In the genomic region with DNA sequence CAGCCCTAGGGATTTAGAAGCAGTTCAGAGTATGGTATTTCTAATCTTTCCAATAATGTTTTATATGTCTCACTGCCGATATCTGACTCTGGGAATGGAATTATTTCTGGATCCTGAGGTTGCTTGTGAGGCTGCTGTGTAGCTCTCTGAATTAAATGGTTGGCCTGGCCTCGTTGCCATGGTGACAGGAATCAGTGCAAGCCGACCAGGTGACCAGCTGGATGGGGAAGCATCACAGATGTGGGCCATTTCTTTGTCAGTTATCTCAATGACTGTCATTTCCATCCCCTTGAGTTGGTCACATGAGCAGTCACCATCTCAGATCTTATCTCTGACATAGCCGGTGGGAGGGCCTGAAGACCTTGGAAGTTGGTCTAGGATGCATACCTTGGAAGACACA, we compare ENCODE assay signal across 22 cellular contexts.
DNase-seq lines count a peak whose midpoint lies in the region; ATAC-seq and TF ChIP-seq lines count a peak whose summit lies in the region.
"Had no signal": no experiment of that assay in that cellular context is flagged by ENCODE, and none has a peak within 500 bp of the region (broad histone marks: within the 10 kb centered on the region; RNA-seq: fewer than 3 reads in every experiment).

No MANE protein-coding gene starts in this region.

- H3K79me2 ChIP-seq in GM23338 (replicated peaks; ENCODE audit: insufficient read depth) (no peaks in the 10 kb centered on the region), neural progenitor cell (ENCODE audit: low read depth) (no peaks in the 10 kb centered on the region)

- H3F3A ChIP-seq in GM23338 (replicated peaks; ENCODE audit: low read depth) (no peaks in the 10 kb centered on the region), neural progenitor cell (ENCODE audit: low read depth) (no peaks in the 10 kb centered on the region)

- DNase-seq in GM23338 (ENCODE audit: low spot score) (peak; percentile 17), NCI-H1417 treated with DMSO at 0.1 percent for 48 hours (lab: John Stamatoyannopoulos, UW) (peak; percentile 8), SK-N-DZ (ENCODE audit: low spot score) (peak; percentile 83), neural progenitor cell (ENCODE audit: low spot score) (peak; percentile 57), UCSD-AML1 (lab: John Stamatoyannopoulos, UW; ENCODE audit: unreplicated experiment) (no peak), NCI-H2081 (lab: John Stamatoyannopoulos, UW) (no peak)
- DNase-seq in activated CD8-positive, alpha-beta memory T cell treated with anti-CD3 and anti-CD28 coated beads, Interleukin-2, amount 50 U/mL, for 4 hours: no peak
- DNase-seq: activated CD4-positive, CD25-positive, alpha-beta regulatory T cell treated with anti-CD3 and anti-CD28 coated beads, Interleukin-2, amount 50 U/mL, for 72 hours; activated CD8-positive, alpha-beta memory T cell treated with anti-CD3 and anti-CD28 coated beads for 24 hours; activated naive CD4-positive, alpha-beta T cell treated with anti-CD3 and anti-CD28 coated beads, Interleukin-2, amount 10 ng/mL, durations not matched to agents 7 days and 5 days; activated T-cell treated with anti-CD3 and anti-CD28 coated beads, Interleukin-2, amount 50 U/mL, for 72 hours; GF-D8; left colon; natural killer cell; NCI-H146; RPMI8226; stimulated activated CD8-positive, alpha-beta memory T cell treated with anti-CD3 and anti-CD28 coated beads, Interleukin-4, amount 100 ng/mL, for 48 hours had no signal

- H2AFZ ChIP-seq in GM23338 (no peak overlapping the region), neural progenitor cell (replicated peaks) (no peak overlapping the region)

- ATAC-seq in GM23338: no peak
- ATAC-seq: activated T-cell treated with anti-CD3 and anti-CD28 coated beads, Interleukin-2, amount 50 U/mL, for 72 hours; left colon; natural killer cell had no signal

- H3K27me3 ChIP-seq in GM23338 (ENCODE audit: insufficient read depth) (no peaks in the 10 kb centered on the region), neural progenitor cell (no peaks in the 10 kb centered on the region)

- H3K4me2 ChIP-seq in GM23338 (no peak overlapping the region), neural progenitor cell (no peak overlapping the region)

- no peak overlapping the region for H3K9ac ChIP-seq in neural progenitor cell

- H3K9me3 Mint-ChIP-seq in GM23338: no peaks in the 10 kb centered on the region
- H3K9me3 Mint-ChIP-seq in neural progenitor cell: no peaks in the 10 kb centered on the region
- H3K9me3 Mint-ChIP-seq: activated naive CD4-positive, alpha-beta T cell treated with anti-CD3 and anti-CD28 coated beads, Interleukin-2, amount 10 ng/mL, durations not matched to agents 7 days and 5 days; activated T-cell treated with anti-CD3 and anti-CD28 coated beads, Interleukin-2, amount 50 U/mL, for 72 hours; CD14-positive monocyte; mesothelial cell of epicardium; natural killer cell had no signal

- no peaks in the 10 kb centered on the region for H3K9me2 ChIP-seq in GM23338 (ENCODE audit: insufficient read depth)

- TF ChIP-seq CTCF in GM23338 (conservative IDR thresholded peaks at IDR 0.05; ENCODE audit: low read depth in 2 of 2) (no peak), neural progenitor cell (IDR thresholded peaks at IDR 0.05) (no peak)

- H3K36me3 Mint-ChIP-seq in GM23338 (ENCODE audit: low read depth) (no peaks in the 10 kb centered on the region), neural progenitor cell (no peaks in the 10 kb centered on the region)
- H3K36me3 Mint-ChIP-seq: activated naive CD4-positive, alpha-beta T cell treated with anti-CD3 and anti-CD28 coated beads, Interleukin-2, amount 10 ng/mL, durations not matched to agents 7 days and 5 days; CD14-positive monocyte; mesothelial cell of epicardium; natural killer cell had no signal

- H3K27ac ChIP-seq in GM23338 (ENCODE audit: low read depth): no peak overlapping the region
- H3K27ac ChIP-seq in neural progenitor cell: no peak overlapping the region
- H3K27ac ChIP-seq: dorsolateral prefrontal cortex, SK-N-MC had no signal

- H3K27me3 Mint-ChIP-seq in GM23338 (ENCODE audit: insufficient read depth, low read depth, poor library complexity) (peaks cover 3% of the 10 kb centered on the region), neural progenitor cell (ENCODE audit: insufficient read depth, low read depth) (peaks cover 8% of the 10 kb centered on the region)
- H3K27me3 Mint-ChIP-seq: activated naive CD4-positive, alpha-beta T cell treated with anti-CD3 and anti-CD28 coated beads, Interleukin-2, amount 10 ng/mL, durations not matched to agents 7 days and 5 days had no signal

- H3K4me3 Mint-ChIP-seq in GM23338 (no peak overlapping the region), neural progenitor cell (no peak overlapping the region)
- H3K4me3 Mint-ChIP-seq: activated naive CD4-positive, alpha-beta T cell treated with anti-CD3 and anti-CD28 coated beads, Interleukin-2, amount 10 ng/mL, durations not matched to agents 7 days and 5 days; activated T-cell treated with anti-CD3 and anti-CD28 coated beads, Interleukin-2, amount 50 U/mL, for 72 hours; CD14-positive monocyte; mesothelial cell of epicardium; natural killer cell had no signal

- no peaks in the 10 kb centered on the region for H3K9me3 ChIP-seq in neural progenitor cell (ENCODE audit: low read depth)
- H3K9me3 ChIP-seq: HAP-1 had no signal

- no peaks in the 10 kb centered on the region for H3K4me1 ChIP-seq in GM23338 (ENCODE audit: insufficient read depth)
- H3K4me1 ChIP-seq in neural progenitor cell: no peaks in the 10 kb centered on the region
- H3K4me1 ChIP-seq: HAP-1 had no signal

- H3K4me3 ChIP-seq in GM23338: no peak overlapping the region
- H3K4me3 ChIP-seq in neural progenitor cell: no peak overlapping the region
- H3K4me3 ChIP-seq: dorsolateral prefrontal cortex, HAP-1, SK-N-MC had no signal

- H3K36me3 ChIP-seq in GM23338 (ENCODE audit: insufficient read depth) (no peaks in the 10 kb centered on the region), neural progenitor cell (no peaks in the 10 kb centered on the region)
- H3K36me3 ChIP-seq: HAP-1 had no signal

- H4K20me1 ChIP-seq in GM23338 (replicated peaks; ENCODE audit: insufficient read depth) (no peaks in the 10 kb centered on the region), neural progenitor cell (ENCODE audit: low read depth) (no peaks in the 10 kb centered on the region)

- H3K27ac Mint-ChIP-seq in GM23338: no peak overlapping the region
- H3K27ac Mint-ChIP-seq in neural progenitor cell: no peak overlapping the region
- H3K27ac Mint-ChIP-seq: activated naive CD4-positive, alpha-beta T cell treated with anti-CD3 and anti-CD28 coated beads, Interleukin-2, amount 10 ng/mL, durations not matched to agents 7 days and 5 days; activated T-cell treated with anti-CD3 and anti-CD28 coated beads, Interleukin-2, amount 50 U/mL, for 72 hours; CD14-positive monocyte; mesothelial cell of epicardium; natural killer cell had no signal

- H3K4me1 Mint-ChIP-seq in GM23338 (0 out of 3 replicates have a peak, but pooled peaks cover 3% of the 10 kb centered on the region), neural progenitor cell (peaks cover 5% of the 10 kb centered on the region)
- H3K4me1 Mint-ChIP-seq: activated naive CD4-positive, alpha-beta T cell treated with anti-CD3 and anti-CD28 coated beads, Interleukin-2, amount 10 ng/mL, durations not matched to agents 7 days and 5 days; CD14-positive monocyte; mesothelial cell of epicardium; natural killer cell had no signal

TF ChIP-seq in GM23338, 12 proteins besides CTCF, POLR2A, EP300 and RAD21 (continues in another document):
- TF ChIP-seq REST (IDR thresholded peaks at IDR 0.05; ENCODE audit: unreplicated experiment): no peak
- no peak for TF ChIP-seq EZH2 (IDR thresholded peaks at IDR 0.05; ENCODE audit: low read depth, unreplicated experiment)
- TF ChIP-seq ZNF331 (CRISPR knock-in tag; IDR thresholded peaks at IDR 0.05; ENCODE audit: low read depth): no peak
- TF ChIP-seq POLR2AphosphoS5 (IDR thresholded peaks at IDR 0.05; ENCODE audit: low read depth): no peak
- no peak for TF ChIP-seq ZNF114 (CRISPR knock-in tag; IDR thresholded peaks at IDR 0.05)
- TF ChIP-seq STAT1 (IDR thresholded peaks at IDR 0.05; ENCODE audit: unreplicated experiment): no peak

Comparison
In these comparisons a context has a peak if more than half of its experiments do, and no peak if none do; other contexts are left out.
1. DNase-seq: peak in GM23338 (single experiment), NCI-H1417 treated with DMSO at 0.1 percent for 48 hours (single experiment), SK-N-DZ (single experiment) and neural progenitor cell (single experiment); none in UCSD-AML1 (single experiment), NCI-H2081 (0 of 2) and activated CD8-positive, alpha-beta memory T cell treated with anti-CD3 and anti-CD28 coated beads, Interleukin-2, amount 50 U/mL, for 4 hours (single experiment).